ENCODE assay signal across 7 cellular contexts in genomic region chr16:21525029-21525895, GRCh38.
A peak's percentile ranks its signal among the peaks of the same experiment; 100 is the strongest.
DNase-seq lines count a peak whose midpoint lies in the region; ATAC-seq and TF ChIP-seq lines count a peak whose summit lies in the region.
"Not testable (repeated sequence)": the region's sequence is repeated elsewhere in the genome, so short reads cannot be mapped to it uniquely, and the experiment has no call there.

No MANE protein-coding gene starts in this region.

- H2AK5ac ChIP-seq in mesendoderm (ENCODE audit: low read length), result not testable (repeated sequence)

- H2BK15ac ChIP-seq in mesendoderm (replicated peaks; ENCODE audit: low read depth), result not testable (repeated sequence)

- H4K8ac ChIP-seq in mesendoderm (ENCODE audit: low read depth, low read length), result not testable (repeated sequence)

- 0 out of 2 replicates have a peak overlapping the region, but pooled peaks have one; percentile 13 for H3K27ac ChIP-seq in HUES64 (ENCODE audit: low read depth, low read length)
- H3K27ac ChIP-seq in mesendoderm (ENCODE audit: low read depth, low read length), result not testable (repeated sequence)

- H3K27me3 ChIP-seq in HUES64 (ENCODE audit: insufficient read depth, low read length); mesendoderm (ENCODE audit: insufficient read depth, low read length, poor library complexity): not testable (repeated sequence)

- H3K23ac ChIP-seq in mesendoderm (ENCODE audit: low read length), result not testable (repeated sequence)

- H3K18ac ChIP-seq in mesendoderm (ENCODE audit: low read length), result not testable (repeated sequence)

- not testable (repeated sequence) for H3K27me3 Mint-ChIP-seq in WTC11 (ENCODE audit: low read depth)

- not testable (repeated sequence) for H3K79me2 ChIP-seq in mesendoderm (ENCODE audit: control insufficient read depth, insufficient read depth, low read length)

- H3K36me3 Mint-ChIP-seq in WTC11, result not testable (repeated sequence)

- not testable (repeated sequence) for H2BK120ac ChIP-seq in mesendoderm (ENCODE audit: low read depth, low read length)

- not testable (repeated sequence) for H3K4me2 ChIP-seq in mesendoderm (ENCODE audit: low read length)

- not testable (repeated sequence) for H3K27ac Mint-ChIP-seq in WTC11

- not testable (repeated sequence) for ATAC-seq in WTC11, left cardiac atrium

- not testable (repeated sequence) for H3K4me3 ChIP-seq in HUES64 (ENCODE audit: low read length); mesendoderm (ENCODE audit: low read length)

- H3K36me3 ChIP-seq in HUES64 (ENCODE audit: insufficient read depth, low read length); mesendoderm (ENCODE audit: control insufficient read depth, insufficient read depth, low read length): not testable (repeated sequence)

- intact Hi-C loops in left cardiac atrium (cut with DNase I), result not testable (repeated sequence)

- not testable (repeated sequence) for H3K79me1 ChIP-seq in mesendoderm (ENCODE audit: low read length)

- 68% methylated on average over 14 of the region's 14 CpGs for WGBS in HUES64
- no CpG with 5 or more reads among the region's 14 CpGs for WGBS in mesendoderm (ENCODE audit: extremely low coverage, insufficient coverage, low lambda C conversion rate)

- not testable (repeated sequence) for H3K9me3 Mint-ChIP-seq in WTC11

- not testable (repeated sequence) for H3K9ac ChIP-seq in HUES64 (ENCODE audit: low read depth, low read length); mesendoderm (ENCODE audit: low read length)

- H3K56ac ChIP-seq in mesendoderm (ENCODE audit: low read length), result not testable (repeated sequence)

- H2BK5ac ChIP-seq in mesendoderm (ENCODE audit: low read length), result not testable (repeated sequence)

- H4K5ac ChIP-seq in mesendoderm (ENCODE audit: low read length), result not testable (repeated sequence)

- H3K4ac ChIP-seq in mesendoderm (ENCODE audit: low read depth, low read length), result not testable (repeated sequence)

- H3K4me1 ChIP-seq in HUES64 (ENCODE audit: insufficient read depth, low read length), result peaks cover 20% of the 10 kb centered on the region
- not testable (repeated sequence) for H3K4me1 ChIP-seq in mesendoderm (ENCODE audit: control insufficient read depth, low read depth, low read length)

- peaks cover 11% of the 10 kb centered on the region for H3K4me1 Mint-ChIP-seq in WTC11

- POLR2A ChIA-PET in WTC11 (lab: Charles Lee), result interaction anchor here (0.6 kb wide), 1 partner anchor 20 kb away, joined by 3 read pairs; no protein-coding TSS in a partner anchor

- CTCF ChIA-PET in WTC11 (lab: Charles Lee), result not testable (repeated sequence)

- peak; percentile 22 for DNase-seq in EL
- DNase-seq in NCI-H69 (lab: John Stamatoyannopoulos, UW), result peak; percentile 53
- peak; percentile 21 for DNase-seq in WTC11 (ENCODE audit: low spot score)
- DNase-seq in ecto neural progenitor cell (ENCODE audit: low spot score), result peak; percentile 70
- peak; percentile 34 for DNase-seq in left cardiac atrium
- DNase-seq in mesendoderm, result peak; percentile 42

- H3K4me3 Mint-ChIP-seq in WTC11, result not testable (repeated sequence)

- not testable (repeated sequence) for TF ChIP-seq CTCF in WTC11 (IDR thresholded peaks at IDR 0.05)

- not testable (repeated sequence) for H3K9me3 ChIP-seq in HUES64 (ENCODE audit: insufficient read depth, low read depth, low read length)

TF ChIP-seq in WTC11, 78 proteins besides CTCF, POLR2A, EP300 and RAD21:
- TF ChIP-seq GABPB1 (CRISPR knock-in tag; IDR thresholded peaks at IDR 0.05), result peak; percentile 95
